16 cellular contexts compared by ENCODE assay signal in genomic region chr11:116840746-116841296, GRCh38. TPM values are rescaled to one million over a fixed set of nuclear protein-coding genes. Genes with fewer than 3 reads are reported as not detected.
"Had no signal": no experiment of that assay in that cellular context is flagged by ENCODE, and none has a peak within 500 bp of the region (broad histone marks: within the 10 kb centered on the region; RNA-seq: fewer than 3 reads in every experiment).

No MANE protein-coding gene starts in this region.

- H3K4me3 Mint-ChIP-seq: activated naive CD8-positive, alpha-beta T cell; immature natural killer cell; naive thymus-derived CD8-positive, alpha-beta T cell; T-helper 17 cell; type B pancreatic cell had no signal

- H3K27ac ChIP-seq: esophagus muscularis mucosa had no signal

- ATAC-seq: left cardiac atrium; naive thymus-derived CD8-positive, alpha-beta T cell; T-helper 17 cell had no signal

- DNase-seq: activated CD4-positive, alpha-beta T cell treated with anti-CD3 and anti-CD28 coated beads, Interleukin-2, amount 50 U/mL, for 1 hour; activated effector memory CD4-positive, alpha-beta T cell treated with Interleukin-2 at 50 U/mL for 16 hours; glutamatergic neuron; immature natural killer cell; left cardiac atrium; naive thymus-derived CD8-positive, alpha-beta T cell; T-helper 17 cell had no signal

- H3K9me3 Mint-ChIP-seq: immature natural killer cell; naive thymus-derived CD8-positive, alpha-beta T cell; type B pancreatic cell had no signal

- H3K9me3 ChIP-seq: esophagus muscularis mucosa had no signal

- H3K27me3 ChIP-seq: esophagus muscularis mucosa had no signal

- H3K27ac Mint-ChIP-seq: activated naive CD8-positive, alpha-beta T cell; T-helper 17 cell had no signal

- H3K4me3 ChIP-seq: esophagus muscularis mucosa had no signal

- H3K27me3 Mint-ChIP-seq: activated naive CD8-positive, alpha-beta T cell; naive thymus-derived CD8-positive, alpha-beta T cell; T-helper 17 cell; type B pancreatic cell had no signal

RNA-seq across cellular contexts. Expression of gene APOA1, which starts 3.4 kb away (rescaled TPM):
- total RNA-seq: fibroblast of villous mesenchyme, pulmonary artery endothelial cell had no signal

RNA-seq across cellular contexts. Expression of gene APOC3, which starts 11.1 kb away (rescaled TPM):
- total RNA-seq: esophagus muscularis mucosa; fibroblast of villous mesenchyme; left cardiac atrium; lung microvascular endothelial cell; mononuclear cell; naive thymus-derived CD8-positive, alpha-beta T cell; pulmonary artery endothelial cell; skeletal muscle tissue; T-helper 17 cell had no signal
- polyA plus RNA-seq: immature natural killer cell; naive thymus-derived CD8-positive, alpha-beta T cell had no signal

RNA-seq across cellular contexts. Expression of gene APOA4, which starts 17.7 kb away (rescaled TPM):
- total RNA-seq: fibroblast of villous mesenchyme; left cardiac atrium; lung microvascular endothelial cell; mononuclear cell; naive thymus-derived CD8-positive, alpha-beta T cell; pulmonary artery endothelial cell; T-helper 17 cell had no signal
- polyA plus RNA-seq: immature natural killer cell; naive thymus-derived CD8-positive, alpha-beta T cell had no signal

RNA-seq across cellular contexts. Expression of gene APOA5, which starts 49.1 kb away (rescaled TPM):
- total RNA-seq: esophagus muscularis mucosa; fibroblast of villous mesenchyme; left cardiac atrium; lung microvascular endothelial cell; mononuclear cell; naive thymus-derived CD8-positive, alpha-beta T cell; omental fat pad; pulmonary artery endothelial cell; skeletal muscle tissue; T-helper 17 cell had no signal
- polyA plus RNA-seq: immature natural killer cell; naive thymus-derived CD8-positive, alpha-beta T cell had no signal
